14 cellular contexts compared by ENCODE assay signal in genomic region chr5:142512680-142513042, GRCh38.
DNase-seq lines count a peak whose midpoint lies in the region; ATAC-seq and TF ChIP-seq lines count a peak whose summit lies in the region.
"Had no signal": no experiment of that assay in that cellular context is flagged by ENCODE, and none has a peak within 500 bp of the region (broad histone marks: within the 10 kb centered on the region; RNA-seq: fewer than 3 reads in every experiment).

No MANE protein-coding gene starts in this region.

- POLR2A ChIA-PET in RWPE1 (lab: Yijun Ruan, JAX; ENCODE audit: low non-redundant PET): no interaction called here

- H3K4me3 Mint-ChIP-seq in osteocyte (ENCODE audit: unreplicated experiment): no peak overlapping the region
- no peak overlapping the region for H3K4me3 Mint-ChIP-seq in activated CD8-positive, alpha-beta memory T cell treated with anti-CD3 and anti-CD28 coated beads, Interleukin-2, amount 10 ng/mL, durations not matched to agents 7 days and 5 days
- H3K4me3 Mint-ChIP-seq: activated naive CD8-positive, alpha-beta T cell treated with anti-CD3 and anti-CD28 coated beads, Interleukin-2, amount 50 U/mL, for 24 hours; CD8-positive, alpha-beta T cell; natural killer cell had no signal

- 0 out of 2 replicates have a peak overlapping the region, but pooled peaks have one; percentile 23 for H2AFZ ChIP-seq in GM23248

- H3K9ac ChIP-seq in GM23248: no peak overlapping the region

- H3K27me3 ChIP-seq in GM23248 (replicated peaks; ENCODE audit: insufficient read depth): no peaks in the 10 kb centered on the region

- no peaks in the 10 kb centered on the region for H3K36me3 Mint-ChIP-seq in osteocyte (ENCODE audit: unreplicated experiment)
- H3K36me3 Mint-ChIP-seq in activated CD8-positive, alpha-beta memory T cell treated with anti-CD3 and anti-CD28 coated beads, Interleukin-2, amount 10 ng/mL, durations not matched to agents 7 days and 5 days: peaks cover 1% of the 10 kb centered on the region
- H3K36me3 Mint-ChIP-seq: CD8-positive, alpha-beta T cell had no signal

- DNase-seq in GM23248 (peak; percentile 12), RWPE1 (ENCODE audit: low spot score) (peak; percentile 53), fibroblast of mammary gland (ENCODE audit: low read depth) (peak; percentile 51), osteocyte (ENCODE audit: extremely low spot score, unreplicated experiment) (no peak), HUDEP-2 (lab: John Stamatoyannopoulos, UW; ENCODE audit: unreplicated experiment in 76 of 76) (no peak), DMS79 treated with DMSO at 0.1 percent for 48 hours (lab: John Stamatoyannopoulos, UW) (no peak)
- no peak for DNase-seq in activated CD8-positive, alpha-beta memory T cell treated with anti-CD3 and anti-CD28 coated beads, Interleukin-2, amount 10 ng/mL, durations not matched to agents 7 days and 5 days
- DNase-seq: activated naive CD8-positive, alpha-beta T cell treated with anti-CD3 and anti-CD28 coated beads, Interleukin-2, amount 50 U/mL, for 24 hours; CD8-positive, alpha-beta T cell; effector memory CD4-positive, alpha-beta T cell; H7; natural killer cell; T-helper 9 cell had no signal

- TF ChIP-seq CTCF in RWPE1 (conservative IDR thresholded peaks at IDR 0.05; ENCODE audit: low read depth) (no peak), fibroblast of mammary gland (conservative IDR thresholded peaks at IDR 0.05; ENCODE audit: control insufficient read depth, insufficient read depth, low read depth, low read length) (no peak), osteocyte (IDR thresholded peaks at IDR 0.05) (no peak)

- CTCF ChIA-PET in RWPE1 (lab: Yijun Ruan, JAX): interaction anchor here (0.7 kb wide), 1 partner anchor 407 kb away, joined by 3 read pairs; no protein-coding TSS in a partner anchor
- CTCF ChIA-PET in activated CD8-positive, alpha-beta memory T cell treated with anti-CD3 and anti-CD28 coated beads, Interleukin-2, amount 10 ng/mL, durations not matched to agents 7 days and 5 days (lab: Charles Lee): no interaction called here

- H3K4me3 ChIP-seq in GM23248 (no peak overlapping the region), fibroblast of mammary gland (ENCODE audit: control insufficient read depth, low read depth, low read length) (no peak overlapping the region)

- no peaks in the 10 kb centered on the region for H3K79me2 ChIP-seq in GM23248 (ENCODE audit: insufficient read depth)

- ATAC-seq in HG03159 (IDR thresholded peaks at IDR 0.05; ENCODE audit: unreplicated experiment): no peak
- ATAC-seq in activated CD8-positive, alpha-beta memory T cell treated with anti-CD3 and anti-CD28 coated beads, Interleukin-2, amount 10 ng/mL, durations not matched to agents 7 days and 5 days: no peak
- ATAC-seq: activated naive CD8-positive, alpha-beta T cell treated with anti-CD3 and anti-CD28 coated beads, Interleukin-2, amount 50 U/mL, for 24 hours; CD8-positive, alpha-beta T cell; natural killer cell had no signal

- peaks cover 22% of the 10 kb centered on the region for H3K4me1 Mint-ChIP-seq in osteocyte (ENCODE audit: unreplicated experiment)
- no peaks in the 10 kb centered on the region for H3K4me1 Mint-ChIP-seq in activated CD8-positive, alpha-beta memory T cell treated with anti-CD3 and anti-CD28 coated beads, Interleukin-2, amount 10 ng/mL, durations not matched to agents 7 days and 5 days
- H3K4me1 Mint-ChIP-seq: natural killer cell had no signal

- H3F3A ChIP-seq in GM23248 (ENCODE audit: insufficient read depth): no peaks in the 10 kb centered on the region; the same call in 1 of the 2 replicates

- no peaks in the 10 kb centered on the region for H3K9me3 ChIP-seq in GM23248 (ENCODE audit: low read depth)

- H3K9me2 ChIP-seq in GM23248 (ENCODE audit: insufficient read depth): no peaks in the 10 kb centered on the region

- H3K4me2 ChIP-seq in GM23248 (ENCODE audit: unreplicated experiment): no peak overlapping the region

- no peaks in the 10 kb centered on the region for H4K20me1 ChIP-seq in GM23248 (ENCODE audit: insufficient read depth)

- H3K36me3 ChIP-seq in GM23248 (ENCODE audit: low read depth): no peaks in the 10 kb centered on the region

- H3K4me1 ChIP-seq in GM23248 (ENCODE audit: insufficient read depth): peaks cover 10% of the 10 kb centered on the region; the same call in 1 of the 2 replicates

- H3K9me3 Mint-ChIP-seq in osteocyte (ENCODE audit: unreplicated experiment): peaks cover 8% of the 10 kb centered on the region
- H3K9me3 Mint-ChIP-seq in activated CD8-positive, alpha-beta memory T cell treated with anti-CD3 and anti-CD28 coated beads, Interleukin-2, amount 10 ng/mL, durations not matched to agents 7 days and 5 days (ENCODE audit: low read depth): no peaks in the 10 kb centered on the region

- peak overlapping the region; percentile 1 for H3K27ac Mint-ChIP-seq in osteocyte (ENCODE audit: unreplicated experiment)
- no peak overlapping the region for H3K27ac Mint-ChIP-seq in activated CD8-positive, alpha-beta memory T cell treated with anti-CD3 and anti-CD28 coated beads, Interleukin-2, amount 10 ng/mL, durations not matched to agents 7 days and 5 days
- H3K27ac Mint-ChIP-seq: activated naive CD8-positive, alpha-beta T cell treated with anti-CD3 and anti-CD28 coated beads, Interleukin-2, amount 50 U/mL, for 24 hours; CD8-positive, alpha-beta T cell; natural killer cell had no signal

- in situ Hi-C loops in GM23248 (cut with MboI): no loop called here

- no peaks in the 10 kb centered on the region for H3K27me3 Mint-ChIP-seq in osteocyte (ENCODE audit: unreplicated experiment)
- no peaks in the 10 kb centered on the region for H3K27me3 Mint-ChIP-seq in activated CD8-positive, alpha-beta memory T cell treated with anti-CD3 and anti-CD28 coated beads, Interleukin-2, amount 10 ng/mL, durations not matched to agents 7 days and 5 days
- H3K27me3 Mint-ChIP-seq: activated naive CD8-positive, alpha-beta T cell treated with anti-CD3 and anti-CD28 coated beads, Interleukin-2, amount 50 U/mL, for 24 hours had no signal

- WGBS in GM23248 (ENCODE audit: low coverage in 1 of 2, low lambda C conversion rate in 2 of 2, missing lambda C conversion rate in 2 of 2), 2 experiments: 80 to 84% methylated on average over 5 of the region's 5 CpGs

- H3K27ac ChIP-seq in GM23248 (no peak overlapping the region), RWPE1 (no peak overlapping the region)

Comparison
In these comparisons a context has a peak if more than half of its experiments do, and no peak if none do; other contexts are left out.
1. DNase-seq: peak in GM23248 (single experiment), RWPE1 (single experiment) and fibroblast of mammary gland (single experiment); none in osteocyte (single experiment), HUDEP-2 (0 of 76), activated CD8-positive, alpha-beta memory T cell treated with anti-CD3 and anti-CD28 coated beads, Interleukin-2, amount 10 ng/mL, durations not matched to agents 7 days and 5 days (single experiment) and DMS79 treated with DMSO at 0.1 percent for 48 hours (single experiment).